Comparison of ENCODE assay signal across 8 cellular contexts in genomic region chr6:36678488-36679042, GRCh38. TPM values are rescaled to one million over a fixed set of nuclear protein-coding genes. Genes with fewer than 3 reads are reported as not detected.
DNase-seq lines count a peak whose midpoint lies in the region; ATAC-seq and TF ChIP-seq lines count a peak whose summit lies in the region.

Gene CDKN1A, plus strand, starts transcription at chr6:36678714. Its CDS starts 5,388 bp downstream, at chr6:36684102.

- peak within 1 kb of the TSS; percentile 91 for H3K4me3 Mint-ChIP-seq in GM23338
- H3K4me3 Mint-ChIP-seq in neural progenitor cell = peak within 1 kb of the TSS; percentile 83

- H3K9me3 Mint-ChIP-seq in GM23338 = no peaks in the 10 kb centered on the region
- no peaks in the 10 kb centered on the region for H3K9me3 Mint-ChIP-seq in neural progenitor cell

- peak within 1 kb of the TSS; percentile 69; the same call in 1 of the 2 replicates for H3K27ac ChIP-seq in GM23338 (ENCODE audit: low read depth)
- H3K27ac ChIP-seq in foreskin keratinocyte = peak within 1 kb of the TSS; percentile 95
- no peak within 1 kb of the TSS for H3K27ac ChIP-seq in neural progenitor cell
- peak within 1 kb of the TSS; percentile 99 for H3K27ac ChIP-seq in subcutaneous abdominal adipose tissue (ENCODE audit: low read depth, low read length)

- ATAC-seq in GM23338 = peak; percentile 87
- peak; percentile 50 for ATAC-seq in foreskin keratinocyte

- H2AFZ ChIP-seq in GM23338 = peak within 1 kb of the TSS; percentile 20; the same call in 1 of the 2 replicates
- peak within 1 kb of the TSS; percentile 58 for H2AFZ ChIP-seq in neural progenitor cell (replicated peaks)

- 0 out of 2 replicates have a peak, but pooled peaks cover 6% of the 10 kb centered on the region for H3K9me2 ChIP-seq in GM23338 (ENCODE audit: insufficient read depth)

- H3K27me3 Mint-ChIP-seq in GM23338 (ENCODE audit: insufficient read depth, low read depth, poor library complexity) (peaks cover 38% of the 10 kb centered on the region), neural progenitor cell (ENCODE audit: insufficient read depth, low read depth) (peaks cover 47% of the 10 kb centered on the region)

- H3K36me3 ChIP-seq in GM23338 (ENCODE audit: insufficient read depth) (peaks cover 4% of the 10 kb centered on the region; the same call in 1 of the 2 replicates), neural progenitor cell (no peaks in the 10 kb centered on the region), subcutaneous abdominal adipose tissue (ENCODE audit: control insufficient read depth in 5 of 5, insufficient read depth in 5 of 5, low read length in 5 of 5) (peaks cover 0 to 18% (median 13%) of the 10 kb centered on the region in 5 donors)

- H3F3A ChIP-seq in GM23338 (replicated peaks; ENCODE audit: low read depth) (peaks cover 6% of the 10 kb centered on the region; the same call in 1 of the 2 replicates), neural progenitor cell (ENCODE audit: low read depth) (peaks cover 39% of the 10 kb centered on the region)

- H3K79me2 ChIP-seq in GM23338 (replicated peaks; ENCODE audit: insufficient read depth) (peaks cover 33% of the 10 kb centered on the region), neural progenitor cell (ENCODE audit: low read depth) (peaks cover 47% of the 10 kb centered on the region)

- H3K9ac ChIP-seq in neural progenitor cell = no peak within 1 kb of the TSS
- H3K9ac ChIP-seq in subcutaneous abdominal adipose tissue (ENCODE audit: low read length in 5 of 5) = peak within 1 kb of the TSS; percentile 87 to 99 (median 96)

- H3K4me1 Mint-ChIP-seq in GM23338 (peaks cover 41% of the 10 kb centered on the region), neural progenitor cell (peaks cover 21% of the 10 kb centered on the region)

- H3K9me3 ChIP-seq in neural progenitor cell (ENCODE audit: low read depth) = no peaks in the 10 kb centered on the region
- H3K9me3 ChIP-seq in subcutaneous abdominal adipose tissue (ENCODE audit: control insufficient read depth in 5 of 5, low read length in 5 of 5) = no peaks in the 10 kb centered on the region

- no peaks in the 10 kb centered on the region; the same call in 1 of the 2 replicates for H4K20me1 ChIP-seq in GM23338 (replicated peaks; ENCODE audit: insufficient read depth)
- peaks cover 31% of the 10 kb centered on the region for H4K20me1 ChIP-seq in neural progenitor cell (ENCODE audit: low read depth)

- no peak for TF ChIP-seq CTCF in GM23338 (conservative IDR thresholded peaks at IDR 0.05; ENCODE audit: low read depth in 2 of 2)
- peak; percentile 1 for TF ChIP-seq CTCF in foreskin keratinocyte (conservative IDR thresholded peaks at IDR 0.05)
- TF ChIP-seq CTCF in neural progenitor cell (IDR thresholded peaks at IDR 0.05) = no peak

- H3K4me1 ChIP-seq in GM23338 (ENCODE audit: insufficient read depth) (peaks cover 44% of the 10 kb centered on the region), foreskin keratinocyte (peaks cover 36% of the 10 kb centered on the region), neural progenitor cell (peaks cover 32% of the 10 kb centered on the region), subcutaneous abdominal adipose tissue (ENCODE audit: control insufficient read depth in 5 of 5, insufficient read depth in 5 of 5, low read length in 5 of 5) (peaks cover 7 to 53% (median 37%) of the 10 kb centered on the region in 5 donors)

- DNase-seq in DMS153 treated with DMSO at 0.1 percent for 48 hours (lab: John Stamatoyannopoulos, UW; ENCODE audit: unreplicated experiment) = peak; percentile 45
- peak; percentile 94 for DNase-seq in GM23338 (ENCODE audit: low spot score)
- peak; percentile 96 for DNase-seq in M059J (ENCODE audit: low read depth)
- DNase-seq in SHP77 treated with DMSO at 0.1 percent for 48 hours (lab: John Stamatoyannopoulos, UW) = peak; percentile 70
- peak; percentile 49 for DNase-seq in activated gamma-delta T cell treated with anti-CD3 and anti-CD28 coated beads, Interleukin-2, amount 50 U/mL, for 16 hours (ENCODE audit: low read depth)
- peak; percentile 56 to 73 for DNase-seq in foreskin keratinocyte
- peak; percentile 97 for DNase-seq in neural progenitor cell (ENCODE audit: low spot score)

- H3K27ac Mint-ChIP-seq in GM23338 (peak within 1 kb of the TSS; percentile 86), neural progenitor cell (no peak within 1 kb of the TSS)

- H3K4me3 ChIP-seq in GM23338 (peak within 1 kb of the TSS; percentile 78), neural progenitor cell (peak within 1 kb of the TSS; percentile 65), subcutaneous abdominal adipose tissue (ENCODE audit: low read depth in 1 of 5, low read length in 5 of 5) (peak within 1 kb of the TSS; percentile 76 to 99 (median 90))

- H3K27me3 ChIP-seq in GM23338 (ENCODE audit: insufficient read depth) = peaks cover 38% of the 10 kb centered on the region
- no peaks in the 10 kb centered on the region for H3K27me3 ChIP-seq in foreskin keratinocyte
- H3K27me3 ChIP-seq in neural progenitor cell = peaks cover 25% of the 10 kb centered on the region
- no peaks in the 10 kb centered on the region for H3K27me3 ChIP-seq in subcutaneous abdominal adipose tissue (ENCODE audit: control insufficient read depth in 5 of 5, insufficient read depth in 4 of 5, low read length in 5 of 5)

- H3K4me2 ChIP-seq in GM23338 (peak within 1 kb of the TSS; percentile 93), neural progenitor cell (peak within 1 kb of the TSS; percentile 86)

- H3K36me3 Mint-ChIP-seq in GM23338 (ENCODE audit: low read depth) = peaks cover 5% of the 10 kb centered on the region
- H3K36me3 Mint-ChIP-seq in neural progenitor cell = no peaks in the 10 kb centered on the region

TF ChIP-seq in GM23338, 12 proteins besides CTCF, POLR2A, EP300 and RAD21:
- TF ChIP-seq POLR2AphosphoS5 (IDR thresholded peaks at IDR 0.05; ENCODE audit: low read depth) (peak; percentile 94), ZNF462 (CRISPR knock-in tag; IDR thresholded peaks at IDR 0.05) (no peak)

RNA-seq across cellular contexts. Expression of gene CDKN1A, which starts in this region (rescaled TPM):
- total RNA-seq in GM23338 (2014; rRNA removed; shearing (Covaris generic)) = 44.4 and 45.6 TPM in 2 replicates
- polyA plus RNA-seq in GM23338 (2016; fragmentation: Nextera tagmentation; extraction: Ambion mirVana) (31.5 and 34.0 TPM in 2 replicates), foreskin keratinocyte (318 and 350 TPM in 2 replicates)
- total RNA-seq in M059J (2014; rRNA removed; shearing (Covaris generic)) = 48.5 and 53.0 TPM in 2 replicates
- total RNA-seq in foreskin keratinocyte (266 and 328 TPM in 2 replicates), neural progenitor cell (ENCODE audit: low replicate concordance) (7.0 and 14.1 TPM in 2 replicates)

Comparison
In these comparisons a context has a peak if more than half of its experiments do, and no peak if none do; other contexts are left out.
1. DNase-seq: peak in every context shown above with its lines; median percentile 97 in neural progenitor cell; 96 in M059J; 94 in GM23338; 70 in SHP77 treated with DMSO at 0.1 percent for 48 hours; 64 in foreskin keratinocyte; 49 in activated gamma-delta T cell treated with anti-CD3 and anti-CD28 coated beads, Interleukin-2, amount 50 U/mL, for 16 hours; 45 in DMS153 treated with DMSO at 0.1 percent for 48 hours.